Comparison of ENCODE assay signal across 14 cellular contexts in the genomic region with DNA sequence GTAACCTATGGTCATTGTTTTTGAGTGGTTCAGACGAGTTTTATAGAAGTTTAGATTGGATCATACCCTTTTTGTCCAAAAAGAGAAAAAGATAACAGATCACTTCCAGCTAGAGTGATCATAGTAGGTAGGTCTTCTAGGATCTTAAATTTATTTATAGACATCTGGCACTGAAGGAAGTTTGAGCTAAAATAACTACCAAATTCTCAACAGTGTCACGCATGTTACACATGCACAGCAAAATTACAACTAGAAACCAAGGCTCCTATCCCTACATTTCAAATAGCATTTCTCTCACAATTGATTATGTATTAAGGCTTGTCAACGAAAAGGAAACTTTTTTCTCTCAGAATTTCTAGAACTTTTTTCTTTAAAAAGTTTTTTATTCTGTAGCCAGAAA. TPM values are rescaled to one million over a fixed set of nuclear protein-coding genes. Genes with fewer than 3 reads are reported as not detected.
DNase-seq lines count a peak whose midpoint lies in the region; ATAC-seq and TF ChIP-seq lines count a peak whose summit lies in the region.
"Had no signal": no experiment of that assay in that cellular context is flagged by ENCODE, and none has a peak within 500 bp of the region (broad histone marks: within the 10 kb centered on the region; RNA-seq: fewer than 3 reads in every experiment).

No MANE protein-coding gene starts in this region.

- no peak overlapping the region for H2AFZ ChIP-seq in OCI-LY7 (ENCODE audit: low read length)

- BruUV-seq in Calu3 (replicated peaks; lab: Mats Ljungman, UMichigan): no TSS peak
- no TSS peak for BruUV-seq in OCI-LY7 (replicated peaks; lab: Mats Ljungman, UMichigan)

- CTCF ChIA-PET in Calu3 (lab: Charles Lee): interaction anchor here (1.0 kb wide), 1 partner anchor 56 kb away, joined by 3 read pairs; no protein-coding TSS in a partner anchor
- CTCF ChIA-PET in OCI-LY7 (lab: Charles Lee; ENCODE audit: unreplicated experiment): no interaction called here

- no peak for ATAC-seq in HG03354 (IDR thresholded peaks at IDR 0.05; ENCODE audit: poor library complexity, severe bottlenecking, unreplicated experiment)
- no peak for ATAC-seq in HG02678 (IDR thresholded peaks at IDR 0.05; ENCODE audit: unreplicated experiment)

- POLR2A ChIA-PET in OCI-LY7 (lab: Charles Lee): interaction anchor here (0.8 to 2.7 kb wide), 6 partner anchors 10 to 420 kb away, joined by 3 to 10 read pairs (median 6); no protein-coding TSS in a partner anchor

- peak overlapping the region; percentile 89 for H3K4me2 ChIP-seq in OCI-LY7 (ENCODE audit: low read length)

- H3K9me3 Mint-ChIP-seq in Calu3 (ENCODE audit: low read depth, unreplicated experiment): no peaks in the 10 kb centered on the region
- H3K9me3 Mint-ChIP-seq: dendritic cell treated with granulocyte-macrophage colony-stimulating factor and Interleukin-4, amounts not matched to agents 40 ng/mL and 50 ng/mL, for 4 days had no signal

- peaks cover 44% of the 10 kb centered on the region for H3K36me3 ChIP-seq in OCI-LY7 (ENCODE audit: insufficient read depth, low read length)

- H3K27ac Mint-ChIP-seq in Calu3 (ENCODE audit: unreplicated experiment): no peak overlapping the region
- H3K27ac Mint-ChIP-seq: dendritic cell treated with granulocyte-macrophage colony-stimulating factor and Interleukin-4, amounts not matched to agents 40 ng/mL and 50 ng/mL, for 4 days had no signal

- H3K36me3 Mint-ChIP-seq in Calu3 (ENCODE audit: insufficient read depth, unreplicated experiment): peaks cover 25% of the 10 kb centered on the region

- 0 out of 2 replicates have a peak, but pooled peaks cover 3% of the 10 kb centered on the region for H3K9me3 ChIP-seq in OCI-LY7 (ENCODE audit: low read length)

- no peak overlapping the region for H3K27ac ChIP-seq in OCI-LY7 (ENCODE audit: low read depth, low read length, poor library complexity, severe bottlenecking)

- DNase-seq in Calu3 (no peak), OCI-LY7 (ENCODE audit: low spot score) (no peak), fibroblast of mammary gland (ENCODE audit: low read depth) (no peak), retinal pigment epithelial cell (ENCODE audit: low read depth) (no peak), DMS 273 treated with DMSO at 0.1 percent for 48 hours (lab: John Stamatoyannopoulos, UW) (no peak), NCI-H1105 treated with DMSO at 0.1 percent for 48 hours (lab: John Stamatoyannopoulos, UW) (no peak)
- DNase-seq: activated CD4-positive, alpha-beta T cell treated with anti-CD3 and anti-CD28 coated beads for 1 hour; activated gamma-delta T cell treated with Interleukin-2 at 50 U/mL for 16 hours; NCI-H2171; SIG-M5 had no signal

- no peak for TF ChIP-seq CTCF in Calu3 (IDR thresholded peaks at IDR 0.05; ENCODE audit: unreplicated experiment)
- TF ChIP-seq CTCF in OCI-LY7 (conservative IDR thresholded peaks at IDR 0.05; ENCODE audit: low read length): no peak
- TF ChIP-seq CTCF in fibroblast of mammary gland (conservative IDR thresholded peaks at IDR 0.05; ENCODE audit: control insufficient read depth, insufficient read depth, low read depth, low read length): no peak
- no peak for TF ChIP-seq CTCF in retinal pigment epithelial cell (conservative IDR thresholded peaks at IDR 0.05; ENCODE audit: low read depth, low read length)

- H4K20me1 ChIP-seq in OCI-LY7 (ENCODE audit: insufficient read depth, low read length): peaks cover 25% of the 10 kb centered on the region

- peak overlapping the region; percentile 87 for H3K4me3 ChIP-seq in OCI-LY7 (ENCODE audit: low read depth, low read length, poor library complexity, severe bottlenecking)
- peak overlapping the region; percentile 84 for H3K4me3 ChIP-seq in fibroblast of mammary gland (ENCODE audit: control insufficient read depth, low read depth, low read length)
- peak overlapping the region; percentile 84 for H3K4me3 ChIP-seq in retinal pigment epithelial cell (ENCODE audit: low read length)

- peaks cover 25% of the 10 kb centered on the region for H3K4me1 ChIP-seq in OCI-LY7 (ENCODE audit: insufficient read depth, low read length, poor library complexity, severe bottlenecking)

- no peaks in the 10 kb centered on the region for H3K9me2 ChIP-seq in OCI-LY7 (ENCODE audit: insufficient read depth, low read length)

- intact Hi-C loops in Calu3 (cut with micrococcal nuclease; ENCODE audit: unreplicated experiment): no loop called here
- intact Hi-C loops in OCI-LY7 (cut with micrococcal nuclease; ENCODE audit: unreplicated experiment): no loop called here

- H3K4me1 Mint-ChIP-seq in Calu3 (ENCODE audit: low read depth, unreplicated experiment): peaks cover 32% of the 10 kb centered on the region

- peaks cover 72% of the 10 kb centered on the region for H3K79me2 ChIP-seq in OCI-LY7 (ENCODE audit: insufficient read depth, low read depth, low read length)

- H3K27me3 Mint-ChIP-seq in Calu3 (ENCODE audit: unreplicated experiment): no peaks in the 10 kb centered on the region
- H3K27me3 Mint-ChIP-seq: dendritic cell treated with granulocyte-macrophage colony-stimulating factor and Interleukin-4, amounts not matched to agents 40 ng/mL and 50 ng/mL, for 4 days had no signal

- peak overlapping the region; percentile 97 for H3K4me3 Mint-ChIP-seq in Calu3 (ENCODE audit: low read depth, unreplicated experiment)

RNA-seq across cellular contexts. Expression of a gene that starts 2.3 kb away (rescaled TPM):
- total RNA-seq in Calu3 (2022) (115 and 154 TPM in 2 replicates), OCI-LY7 (2022) (52.8 and 57.7 TPM in 2 replicates)
- 45.6 and 61.3 TPM in 2 replicates for total RNA-seq in OCI-LY7 (2014; rRNA removed; shearing (Covaris generic))

RNA-seq across cellular contexts. Expression of a gene that starts 34.1 kb away (rescaled TPM):
- total RNA-seq in Calu3 (2022) (not detected in 2 replicates), OCI-LY7 (2022) (not detected in 2 replicates)
- total RNA-seq in OCI-LY7 (2014; rRNA removed; shearing (Covaris generic)): not detected in 2 replicates
- total RNA-seq: subcutaneous adipose tissue had no signal

RNA-seq across cellular contexts. Expression of a gene that starts 50.3 kb away (rescaled TPM):
- total RNA-seq in Calu3 (2022) (2.2 and 5.9 TPM in 2 replicates), OCI-LY7 (2022) (33.5 and 38.7 TPM in 2 replicates)
- 11.0 and 11.7 TPM in 2 replicates for total RNA-seq in OCI-LY7 (2014; rRNA removed; shearing (Covaris generic))
